1 cellular context compared by ENCODE assay signal in the genomic region with DNA sequence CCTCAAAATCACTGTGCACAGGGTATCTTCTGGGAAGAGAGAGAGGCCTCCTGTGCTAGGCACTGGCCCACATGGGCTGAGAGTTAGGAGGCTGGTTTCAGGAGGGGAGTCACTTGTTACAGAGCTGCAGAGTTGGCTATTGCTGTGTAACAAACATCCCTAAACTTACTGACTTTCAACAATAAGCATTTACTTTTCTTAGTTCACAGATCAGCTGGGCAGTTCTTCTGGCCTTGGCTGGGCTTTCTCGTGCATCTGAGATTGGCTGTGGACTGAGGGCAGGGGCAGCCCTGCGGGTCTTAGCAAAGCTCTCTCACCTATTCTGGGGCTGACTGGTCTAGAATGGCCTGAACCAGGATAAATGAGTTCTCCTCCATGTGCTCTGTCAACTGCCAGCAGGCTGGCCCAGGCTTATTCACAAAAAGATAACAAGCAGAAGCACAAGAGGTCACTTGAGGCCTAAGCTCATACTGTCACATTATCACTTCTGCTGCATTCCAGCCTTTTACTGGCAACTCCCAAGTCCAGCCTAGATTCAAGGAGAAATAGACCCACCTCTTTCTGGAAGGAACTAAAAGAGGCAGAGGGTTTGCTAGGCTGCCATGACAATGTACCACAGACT.
TF ChIP-seq lines count a peak whose summit lies in the region.

No MANE protein-coding gene starts in this region.

TF ChIP-seq in K562, 482 proteins besides CTCF, POLR2A, EP300 and RAD21 (continued from another document):
- TF ChIP-seq, protein P1, sequence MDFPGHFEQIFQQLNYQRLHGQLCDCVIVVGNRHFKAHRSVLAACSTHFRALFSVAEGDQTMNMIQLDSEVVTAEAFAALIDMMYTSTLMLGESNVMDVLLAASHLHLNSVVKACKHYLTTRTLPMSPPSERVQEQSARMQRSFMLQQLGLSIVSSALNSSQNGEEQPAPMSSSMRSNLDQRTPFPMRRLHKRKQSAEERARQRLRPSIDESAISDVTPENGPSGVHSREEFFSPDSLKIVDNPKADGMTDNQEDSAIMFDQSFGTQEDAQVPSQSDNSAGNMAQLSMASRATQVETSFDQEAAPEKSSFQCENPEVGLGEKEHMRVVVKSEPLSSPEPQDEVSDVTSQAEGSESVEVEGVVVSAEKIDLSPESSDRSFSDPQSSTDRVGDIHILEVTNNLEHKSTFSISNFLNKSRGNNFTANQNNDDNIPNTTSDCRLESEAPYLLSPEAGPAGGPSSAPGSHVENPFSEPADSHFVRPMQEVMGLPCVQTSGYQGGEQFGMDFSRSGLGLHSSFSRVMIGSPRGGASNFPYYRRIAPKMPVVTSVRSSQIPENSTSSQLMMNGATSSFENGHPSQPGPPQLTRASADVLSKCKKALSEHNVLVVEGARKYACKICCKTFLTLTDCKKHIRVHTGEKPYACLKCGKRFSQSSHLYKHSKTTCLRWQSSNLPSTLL (IDR thresholded peaks at IDR 0.05): no peak
- TF ChIP-seq GATA2 (CRISPR knock-in tag; IDR thresholded peaks at IDR 0.05) (peak; percentile 51; the same call in 1 of the 2 replicates), L3MBTL2 (IDR thresholded peaks at IDR 0.05) (peak; percentile 92), ZNF12 (CRISPR knock-in tag; IDR thresholded peaks at IDR 0.05) (0 out of 2 replicates have a peak, but pooled peaks have one; percentile 48), CBX3 (IDR thresholded peaks at IDR 0.05; ENCODE audit: borderline replicate concordance in 1 of 2, low read length in 2 of 2) (peak in 1 of 2 experiments; percentile 81; a peak in 1 of 3 replicates), TRIM24 (IDR thresholded peaks at IDR 0.05) (0 out of 4 replicates have a peak, but pooled peaks of 1 of the 2 experiments have one; percentile 36), RHOXF2B (CRISPR knock-in tag; conservative IDR thresholded peaks at IDR 0.05) (no peak), ZNF436 (CRISPR knock-in tag; IDR thresholded peaks at IDR 0.05) (no peak), ZNF431 (CRISPR knock-in tag; IDR thresholded peaks at IDR 0.05) (0 out of 2 replicates have a peak, but pooled peaks have one; percentile 5), YBX1 (IDR thresholded peaks at IDR 0.05) (no peak), NRF1 (conservative IDR thresholded peaks at IDR 0.05 in 1 of 2, IDR thresholded peaks at IDR 0.05 in 1 of 2) (no peak), NR2C1 (IDR thresholded peaks at IDR 0.05) (no peak), NR2C1 (tag; IDR thresholded peaks at IDR 0.05) (peak; percentile 32; the same call in 1 of the 2 replicates), ZFX (CRISPR knock-in tag; IDR thresholded peaks at IDR 0.05) (peak; percentile 44; the same call in 1 of the 2 replicates), NR4A1 (CRISPR knock-in tag; IDR thresholded peaks at IDR 0.05) (no peak), NR4A1 (tag; IDR thresholded peaks at IDR 0.05) (peak; percentile 91), ADNP (tag; IDR thresholded peaks at IDR 0.05) (0 out of 2 replicates have a peak, but pooled peaks have one; percentile 41)
- TF ChIP-seq, protein P2, sequence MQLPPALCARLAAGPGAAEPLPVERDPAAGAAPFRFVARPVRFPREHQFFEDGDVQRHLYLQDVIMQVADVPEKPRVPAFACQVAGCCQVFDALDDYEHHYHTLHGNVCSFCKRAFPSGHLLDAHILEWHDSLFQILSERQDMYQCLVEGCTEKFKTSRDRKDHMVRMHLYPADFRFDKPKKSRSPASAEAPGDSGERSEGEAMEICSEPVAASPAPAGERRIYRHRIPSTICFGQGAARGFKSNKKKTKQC (CRISPR knock-in tag; IDR thresholded peaks at IDR 0.05): peak; percentile 52; the same call in 1 of the 2 replicates
- TF ChIP-seq, protein P3, sequence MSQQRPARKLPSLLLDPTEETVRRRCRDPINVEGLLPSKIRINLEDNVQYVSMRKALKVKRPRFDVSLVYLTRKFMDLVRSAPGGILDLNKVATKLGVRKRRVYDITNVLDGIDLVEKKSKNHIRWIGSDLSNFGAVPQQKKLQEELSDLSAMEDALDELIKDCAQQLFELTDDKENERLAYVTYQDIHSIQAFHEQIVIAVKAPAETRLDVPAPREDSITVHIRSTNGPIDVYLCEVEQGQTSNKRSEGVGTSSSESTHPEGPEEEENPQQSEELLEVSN (IDR thresholded peaks at IDR 0.05; ENCODE audit: borderline replicate concordance in 1 of 2, extremely low read depth in 1 of 2, insufficient read depth in 1 of 2, insufficient read length in 1 of 2, low read depth in 1 of 2, low read length in 1 of 2, poor library complexity in 1 of 2, severe bottlenecking in 1 of 2): peak; percentile 48 to 58
- TF ChIP-seq, protein P4, sequence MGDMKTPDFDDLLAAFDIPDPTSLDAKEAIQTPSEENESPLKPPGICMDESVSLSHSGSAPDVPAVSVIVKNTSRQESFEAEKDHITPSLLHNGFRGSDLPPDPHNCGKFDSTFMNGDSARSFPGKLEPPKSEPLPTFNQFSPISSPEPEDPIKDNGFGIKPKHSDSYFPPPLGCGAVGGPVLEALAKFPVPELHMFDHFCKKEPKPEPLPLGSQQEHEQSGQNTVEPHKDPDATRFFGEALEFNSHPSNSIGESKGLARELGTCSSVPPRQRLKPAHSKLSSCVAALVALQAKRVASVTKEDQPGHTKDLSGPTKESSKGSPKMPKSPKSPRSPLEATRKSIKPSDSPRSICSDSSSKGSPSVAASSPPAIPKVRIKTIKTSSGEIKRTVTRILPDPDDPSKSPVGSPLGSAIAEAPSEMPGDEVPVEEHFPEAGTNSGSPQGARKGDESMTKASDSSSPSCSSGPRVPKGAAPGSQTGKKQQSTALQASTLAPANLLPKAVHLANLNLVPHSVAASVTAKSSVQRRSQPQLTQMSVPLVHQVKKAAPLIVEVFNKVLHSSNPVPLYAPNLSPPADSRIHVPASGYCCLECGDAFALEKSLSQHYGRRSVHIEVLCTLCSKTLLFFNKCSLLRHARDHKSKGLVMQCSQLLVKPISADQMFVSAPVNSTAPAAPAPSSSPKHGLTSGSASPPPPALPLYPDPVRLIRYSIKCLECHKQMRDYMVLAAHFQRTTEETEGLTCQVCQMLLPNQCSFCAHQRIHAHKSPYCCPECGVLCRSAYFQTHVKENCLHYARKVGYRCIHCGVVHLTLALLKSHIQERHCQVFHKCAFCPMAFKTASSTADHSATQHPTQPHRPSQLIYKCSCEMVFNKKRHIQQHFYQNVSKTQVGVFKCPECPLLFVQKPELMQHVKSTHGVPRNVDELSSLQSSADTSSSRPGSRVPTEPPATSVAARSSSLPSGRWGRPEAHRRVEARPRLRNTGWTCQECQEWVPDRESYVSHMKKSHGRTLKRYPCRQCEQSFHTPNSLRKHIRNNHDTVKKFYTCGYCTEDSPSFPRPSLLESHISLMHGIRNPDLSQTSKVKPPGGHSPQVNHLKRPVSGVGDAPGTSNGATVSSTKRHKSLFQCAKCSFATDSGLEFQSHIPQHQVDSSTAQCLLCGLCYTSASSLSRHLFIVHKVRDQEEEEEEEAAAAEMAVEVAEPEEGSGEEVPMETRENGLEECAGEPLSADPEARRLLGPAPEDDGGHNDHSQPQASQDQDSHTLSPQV (IDR thresholded peaks at IDR 0.05): peak; percentile 67; the same call in 1 of the 2 replicates
